Comparison of ENCODE assay signal across 11 cellular contexts in genomic region chrX:19121466-19121865, GRCh38. TPM values are rescaled to one million over a fixed set of nuclear protein-coding genes. Genes with fewer than 3 reads are reported as not detected.
DNase-seq lines count a peak whose midpoint lies in the region; ATAC-seq and TF ChIP-seq lines count a peak whose summit lies in the region.
"Had no signal": no experiment of that assay in that cellular context is flagged by ENCODE, and none has a peak within 500 bp of the region (broad histone marks: within the 10 kb centered on the region; RNA-seq: fewer than 3 reads in every experiment).

No MANE protein-coding gene starts in this region.

- TF ChIP-seq CTCF in left ventricle myocardium inferior (IDR thresholded peaks at IDR 0.05; ENCODE audit: borderline replicate concordance) (no peak), esophagus squamous epithelium (IDR thresholded peaks at IDR 0.05) (no peak), neural progenitor cell (IDR thresholded peaks at IDR 0.05) (no peak)

- H2AFZ ChIP-seq in neural progenitor cell (replicated peaks), result peak overlapping the region; percentile 79

- H4K20me1 ChIP-seq in neural progenitor cell (ENCODE audit: low read depth), result no peaks in the 10 kb centered on the region

- H3K27ac ChIP-seq in left ventricle myocardium inferior (replicated peaks), result no peak overlapping the region
- no peak overlapping the region for H3K27ac ChIP-seq in esophagus squamous epithelium
- no peak overlapping the region for H3K27ac ChIP-seq in neural progenitor cell
- H3K27ac ChIP-seq: epithelial cell of prostate had no signal

- no peaks in the 10 kb centered on the region for H3K79me2 ChIP-seq in neural progenitor cell (ENCODE audit: low read depth)

- H3K9me3 ChIP-seq in left ventricle myocardium inferior (replicated peaks), result no peaks in the 10 kb centered on the region
- no peaks in the 10 kb centered on the region for H3K9me3 ChIP-seq in esophagus squamous epithelium
- H3K9me3 ChIP-seq in neural progenitor cell (ENCODE audit: low read depth), result no peaks in the 10 kb centered on the region
- H3K9me3 ChIP-seq: MG63 had no signal

- peaks cover 7% of the 10 kb centered on the region for H3K9me3 Mint-ChIP-seq in neural progenitor cell

- H3K4me1 Mint-ChIP-seq in neural progenitor cell, result peaks cover 2% of the 10 kb centered on the region

- H3K9ac ChIP-seq in neural progenitor cell, result no peak overlapping the region

- H3K4me3 Mint-ChIP-seq in neural progenitor cell, result peak overlapping the region; percentile 68

- H3K36me3 ChIP-seq in left ventricle myocardium inferior, result no peaks in the 10 kb centered on the region
- no peaks in the 10 kb centered on the region for H3K36me3 ChIP-seq in esophagus squamous epithelium
- H3K36me3 ChIP-seq in neural progenitor cell, result no peaks in the 10 kb centered on the region
- H3K36me3 ChIP-seq: MG63 had no signal

- intact Hi-C loops in left ventricle myocardium inferior (cut with micrococcal nuclease) (no loop called here), left cardiac atrium (cut with DNase I) (no loop called here), esophagus squamous epithelium (cut with DNase I) (no loop called here)

- ATAC-seq in left cardiac atrium (no peak), GM21367 (IDR thresholded peaks at IDR 0.05; ENCODE audit: unreplicated experiment) (no peak), GM18498 (IDR thresholded peaks at IDR 0.05; ENCODE audit: unreplicated experiment) (no peak), esophagus mucosa (no peak)

- DNase-seq in left ventricle myocardium inferior (no peak), left cardiac atrium (no peak), esophagus squamous epithelium (lab: John Stamatoyannopoulos, UW) (no peak), neural progenitor cell (ENCODE audit: low spot score) (peak; percentile 29)
- no peak for DNase-seq in activated naive CD4-positive, alpha-beta T cell (lab: John Stamatoyannopoulos, UW)
- DNase-seq: NCI-H2171 treated with DMSO at 0.1 percent for 48 hours had no signal

- no peaks in the 10 kb centered on the region for H3K36me3 Mint-ChIP-seq in neural progenitor cell

- H3K4me3 ChIP-seq in left ventricle myocardium inferior (peak overlapping the region; percentile 66), esophagus squamous epithelium (peak overlapping the region in 3 of 4 donors; percentile 29 to 66 (median 48)), neural progenitor cell (peak overlapping the region; percentile 54)

- peak overlapping the region; percentile 73 for H3K4me2 ChIP-seq in neural progenitor cell

- peaks cover 24% of the 10 kb centered on the region for H3K27me3 ChIP-seq in left ventricle myocardium inferior (ENCODE audit: low read depth)
- peaks cover 0 to 55% (median 3%) of the 10 kb centered on the region in 4 donors for H3K27me3 ChIP-seq in esophagus squamous epithelium
- H3K27me3 ChIP-seq in neural progenitor cell, result peaks cover 65% of the 10 kb centered on the region

- H3K27me3 Mint-ChIP-seq in neural progenitor cell (ENCODE audit: insufficient read depth, low read depth), result peaks cover 36% of the 10 kb centered on the region

- no peak for TF ChIP-seq POLR2A in esophagus squamous epithelium (IDR thresholded peaks at IDR 0.05)

- 29 to 44% methylated on average over 1 to 11 of the region's 18 CpGs for WGBS in esophagus squamous epithelium, 2 donors

- no peaks in the 10 kb centered on the region for H3F3A ChIP-seq in neural progenitor cell (ENCODE audit: low read depth)

- no peak overlapping the region for H3K27ac Mint-ChIP-seq in neural progenitor cell

- H3K4me1 ChIP-seq in left ventricle myocardium inferior (no peaks in the 10 kb centered on the region), esophagus squamous epithelium (peaks cover 0 to 11% (median 0%) of the 10 kb centered on the region in 3 donors), neural progenitor cell (no peaks in the 10 kb centered on the region)

RNA-seq across cellular contexts. Expression of gene ADGRG2, which starts 0.8 kb away (rescaled TPM):
- 0.16 TPM for total RNA-seq in left ventricle myocardium inferior
- 1 to 10 TPM; 1.2 to 2.2 TPM for total RNA-seq in left cardiac atrium
- 1 to 10 TPM in 1 of 4 donors, under 1 TPM in 3; 0.15 to 1.1 (median 0.56) TPM for total RNA-seq in esophagus squamous epithelium
- total RNA-seq in neural progenitor cell (ENCODE audit: low replicate concordance), result 0.43 and 0.80 TPM in 2 replicates
- 0.16 TPM for total RNA-seq in esophagus mucosa
